21 cellular contexts compared by ENCODE assay signal in genomic region chr20:61052796-61053442, GRCh38.
"Had no signal": no experiment of that assay in that cellular context is flagged by ENCODE, and none has a peak within 500 bp of the region (broad histone marks: within the 10 kb centered on the region; RNA-seq: fewer than 3 reads in every experiment).

No MANE protein-coding gene starts in this region.

- H3K36me3 ChIP-seq: colonic mucosa, left ventricle myocardium inferior, lower lobe of right lung, stomach, thoracic aorta, transverse colon had no signal

- H3K27me3 Mint-ChIP-seq: memory B cell; natural killer cell treated with Interleukin-12 subunit alpha and Interleukin-12 subunit beta and Interleukin-15 and Interleukin-18, amount 100 ng/mL, for 72 hours had no signal

- H3K36me3 Mint-ChIP-seq: immature natural killer cell; memory B cell; natural killer cell treated with Interleukin-12 subunit alpha and Interleukin-12 subunit beta and Interleukin-15 and Interleukin-18, amount 100 ng/mL, for 72 hours had no signal

- H3K4me3 ChIP-seq: colonic mucosa, left ventricle myocardium inferior, lower lobe of right lung, stomach, thoracic aorta, transverse colon had no signal

- H3K9me3 Mint-ChIP-seq: immature natural killer cell; natural killer cell treated with Interleukin-12 subunit alpha and Interleukin-12 subunit beta and Interleukin-15 and Interleukin-18, amount 100 ng/mL, for 72 hours had no signal

- H3K27me3 ChIP-seq: colonic mucosa, foreskin keratinocyte, transverse colon had no signal

- H3K4me1 ChIP-seq: colonic mucosa, foreskin keratinocyte, left ventricle myocardium inferior, lower lobe of right lung, stomach, transverse colon had no signal

- DNase-seq: colonic mucosa; dermis blood vessel endothelial cell; erythroblast; foreskin keratinocyte; immature natural killer cell; left ventricle myocardium inferior; lower lobe of right lung; midbrain; posterior cingulate gyrus; right cardiac atrium; small intestine; stimulated activated CD4-positive, alpha-beta T cell treated with anti-CD3 and anti-CD28 coated beads, Interleukin-12 subunit alpha, Interleukin-12 subunit beta, amount 100 ng/mL, for 4 hours; stimulated activated naive CD4-positive, alpha-beta T cell; stomach; substantia nigra; transverse colon had no signal

- H3K9me3 ChIP-seq: colonic mucosa, lower lobe of right lung, thoracic aorta, transverse colon had no signal

- ATAC-seq: foreskin keratinocyte; lower lobe of right lung; natural killer cell treated with Interleukin-12 subunit alpha and Interleukin-12 subunit beta and Interleukin-15 and Interleukin-18, amount 100 ng/mL, for 72 hours; right cardiac atrium had no signal

- H3K27ac Mint-ChIP-seq: immature natural killer cell; memory B cell; natural killer cell treated with Interleukin-12 subunit alpha and Interleukin-12 subunit beta and Interleukin-15 and Interleukin-18, amount 100 ng/mL, for 72 hours had no signal

- H3K4me3 Mint-ChIP-seq: immature natural killer cell; memory B cell; natural killer cell treated with Interleukin-12 subunit alpha and Interleukin-12 subunit beta and Interleukin-15 and Interleukin-18, amount 100 ng/mL, for 72 hours had no signal

- H3K27ac ChIP-seq: colonic mucosa, foreskin keratinocyte, left ventricle myocardium inferior, lower lobe of right lung, stomach, thoracic aorta, transverse colon had no signal

- H3K4me1 Mint-ChIP-seq: immature natural killer cell, memory B cell had no signal

- FAIRE-seq: endothelial cell of umbilical vein, keratinocyte, small intestine had no signal
